Comparison of ENCODE assay signal across 33 cellular contexts in the genomic region with DNA sequence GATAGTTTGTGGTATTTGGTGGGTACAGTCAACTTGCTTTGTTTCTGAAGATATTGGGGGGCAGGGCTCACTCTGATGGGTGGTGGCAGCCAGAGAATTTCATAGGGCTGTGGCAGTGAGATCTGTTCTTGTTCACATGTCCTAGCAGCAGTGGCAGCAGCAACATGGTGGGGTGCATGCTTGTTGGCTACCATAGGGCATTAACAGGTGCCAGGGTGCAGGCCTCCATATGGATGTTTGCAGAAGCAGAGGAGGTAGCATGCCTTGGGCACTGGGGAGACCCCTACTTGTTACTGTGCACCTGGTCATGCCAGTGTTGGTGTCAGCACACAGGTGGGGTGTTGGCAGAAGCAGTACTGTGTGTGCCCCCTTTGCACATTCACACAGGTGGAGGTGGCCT. TPM values are rescaled to one million over a fixed set of nuclear protein-coding genes. Genes with fewer than 3 reads are reported as not detected.
"Had no signal": no experiment of that assay in that cellular context is flagged by ENCODE, and none has a peak within 500 bp of the region (broad histone marks: within the 10 kb centered on the region; RNA-seq: fewer than 3 reads in every experiment).

No MANE protein-coding gene starts in this region.

- H3K4me1 ChIP-seq: adrenal gland, ascending aorta, body of pancreas, breast epithelium had no signal

- H3K27ac ChIP-seq: adrenal gland, ascending aorta, body of pancreas, brain microvascular endothelial cell, breast epithelium, cardiac muscle cell had no signal

- H3K9me3 ChIP-seq: body of pancreas had no signal

- H3K27me3 ChIP-seq: adrenal gland, ascending aorta, body of pancreas, brain microvascular endothelial cell, cardiac muscle cell had no signal

- H3K4me3 ChIP-seq: adrenal gland, ascending aorta, body of pancreas, breast epithelium, cardiac muscle cell had no signal

- H3K36me3 ChIP-seq: adrenal gland, brain microvascular endothelial cell, breast epithelium, cardiac muscle cell had no signal

- DNase-seq: activated effector memory CD4-positive, alpha-beta T cell treated with anti-CD3 and anti-CD28 coated beads, Interleukin-2, amount 50 U/mL, for 16 hours; activated effector memory CD4-positive, alpha-beta T cell treated with Interleukin-2 at 50 U/mL for 16 hours; activated gamma-delta T cell; activated gamma-delta T cell treated with Interleukin-2 at 50 U/mL for 16 hours; activated naive CD4-positive, alpha-beta T cell; activated naive CD4-positive, alpha-beta T cell treated with anti-CD3 and anti-CD28 coated beads for 36 hours; activated naive CD4-positive, alpha-beta T cell treated with anti-CD3 and anti-CD28 coated beads, Interleukin-2, amount 10 ng/mL, durations not matched to agents 7 days and 5 days; activated naive CD4-positive, alpha-beta T cell treated with anti-CD3 and anti-CD28 coated beads, Interleukin-2, amount 50 U/mL, for 16 hours; activated naive CD4-positive, alpha-beta T cell treated with Interleukin-2 at 50 U/mL for 16 hours; activated naive CD8-positive, alpha-beta T cell treated with anti-CD3 and anti-CD28 coated beads for 36 hours; activated naive CD8-positive, alpha-beta T cell treated with anti-CD3 and anti-CD28 coated beads, Interleukin-2, amount 10 ng/mL, durations not matched to agents 7 days and 5 days; activated naive CD8-positive, alpha-beta T cell treated with anti-CD3 and anti-CD28 coated beads, Interleukin-2, amount 50 U/mL, for 24 hours; activated T-cell treated with anti-CD3 and anti-CD28 coated beads, Interleukin-2, amount 50 U/mL, for 1 hour; activated T-cell treated with anti-CD3 and anti-CD28 coated beads, Interleukin-2, amount 50 U/mL, for 24 hours; activated T-cell treated with anti-CD3 and anti-CD28 coated beads, Interleukin-2, amount 50 U/mL, for 4 hours; activated T-cell treated with anti-CD3 and anti-CD28 coated beads, Interleukin-2, amount 50 U/mL, for 48 hours; activated T-cell treated with anti-CD3 and anti-CD28 coated beads, Interleukin-2, amount 50 U/mL, for 72 hours; adrenal gland; amniotic stem cell; amygdala; anterior cingulate cortex; aorta; body of pancreas; brain microvascular endothelial cell; caudate nucleus; central memory CD4-positive, alpha-beta T cell; cerebellar nuclear complex had no signal

- ATAC-seq: activated naive CD4-positive, alpha-beta T cell treated with anti-CD3 and anti-CD28 coated beads, Interleukin-2, amount 50 U/mL, for 72 hours; activated naive CD8-positive, alpha-beta T cell treated with anti-CD3 and anti-CD28 coated beads, Interleukin-2, amount 50 U/mL, for 24 hours; activated T-cell treated with anti-CD3 and anti-CD28 coated beads, Interleukin-2, amount 50 U/mL, for 4 hours; activated T-cell treated with anti-CD3 and anti-CD28 coated beads, Interleukin-2, amount 50 U/mL, for 72 hours; activated T-helper 17 cell treated with anti-CD3 and anti-CD28 coated beads, Interleukin-2, amount 50 U/mL, for 72 hours; body of pancreas had no signal

RNA-seq across cellular contexts. Expression of a gene that starts 38.0 kb away (rescaled TPM):
- total RNA-seq: bronchial epithelial cell had no signal
